In genomic region chr17:51059781-51060180, GRCh38 we compare ENCODE assay signal across 20 cellular contexts.
A peak's percentile ranks its signal among the peaks of the same experiment; 100 is the strongest.
DNase-seq lines count a peak whose midpoint lies in the region; ATAC-seq, FAIRE-seq and TF ChIP-seq lines count a peak whose summit lies in the region.
"Had no signal": no experiment of that assay in that cellular context is flagged by ENCODE, and none has a peak within 500 bp of the region (broad histone marks: within the 10 kb centered on the region; RNA-seq: fewer than 3 reads in every experiment).

No MANE protein-coding gene starts in this region.

- no peak for FAIRE-seq in HepG2 (lab: Jason Lieb, UNC)
- FAIRE-seq in urothelium cell line (lab: Jason Lieb, UNC), result no peak
- FAIRE-seq: A204.1 had no signal

- peaks cover 22% of the 10 kb centered on the region for H3K4me1 ChIP-seq in HepG2 (ENCODE audit: insufficient read depth, low read length)
- H3K4me1 ChIP-seq in right lobe of liver, result peaks cover 0 to 23% (median 10%) of the 10 kb centered on the region in 4 donors

- H3K9me3 ChIP-seq in HepG2 (ENCODE audit: low read length), result no peaks in the 10 kb centered on the region
- no peaks in the 10 kb centered on the region for H3K9me3 ChIP-seq in right lobe of liver
- H3K9me3 ChIP-seq: lower lobe of right lung, spleen had no signal

- BruUV-seq in HepG2 (replicated peaks; lab: Mats Ljungman, UMichigan), result no TSS peak

- H3K79me2 ChIP-seq in HepG2 (ENCODE audit: insufficient read depth, low read length), result peaks cover 38% of the 10 kb centered on the region

- CTCF ChIA-PET in HepG2 (lab: Yijun Ruan, JAX; ENCODE audit: low intra/inter-chr PET ratio, low total read pairs), result no interaction called here

- WGBS in HepG2 (ENCODE audit: low lambda C conversion rate), result 81% methylated on average over 2 of the region's 2 CpGs
- 93% methylated on average over 2 of the region's 2 CpGs for WGBS in right lobe of liver (ENCODE audit: insufficient coverage, low coverage, low lambda C conversion rate, missing lambda C conversion rate)
- 68 to 73% methylated on average over 2 of the region's 2 CpGs for WGBS in lower leg skin, 2 donors

- H4K20me1 ChIP-seq in HepG2 (ENCODE audit: insufficient read depth, low read length), result peaks cover 5% of the 10 kb centered on the region; the same call in 1 of the 2 replicates

- TF ChIP-seq POLR2A in HepG2 (IDR thresholded peaks at IDR 0.05; ENCODE audit: insufficient read depth in 1 of 2, low read depth in 2 of 2, low read length in 2 of 2) (no peak), right lobe of liver (IDR thresholded peaks at IDR 0.05) (no peak), lower leg skin (IDR thresholded peaks at IDR 0.05) (no peak)

- intact Hi-C loops in HepG2 (cut with micrococcal nuclease; ENCODE audit: unreplicated experiment), result loop anchor here (5.0 kb wide), 1 partner anchor 197 kb away; no protein-coding TSS in a partner anchor
- intact Hi-C loops in right lobe of liver (cut with DNase I), result loop anchor here in 1 of 2 donors (10.0 kb wide), 1 partner anchor 55 kb away; no protein-coding TSS in a partner anchor
- intact Hi-C loops in cardiac septum (cut with DNase I), result no loop called here
- intact Hi-C loops in lower leg skin (cut with DNase I; ENCODE audit: low total_unique reads), result no loop called here

- in situ Hi-C loops in HepG2 (cut with HindIII; ENCODE audit: extremely low pct_ligation_motif_present, low pct_unique_long_range_greater_than_20kb), result loop anchor here (10.0 kb wide), 1 partner anchor 55 kb away; no protein-coding TSS in a partner anchor

- H3K27ac ChIP-seq in HepG2 (ENCODE audit: extremely low read length, insufficient read depth, low read length) (no peak overlapping the region), right lobe of liver (no peak overlapping the region)
- H3K27ac ChIP-seq: lower lobe of right lung, spleen, WERI-Rb-1 had no signal

- ATAC-seq in HepG2 (no peak), right lobe of liver (no peak), GM21737 (IDR thresholded peaks at IDR 0.05; ENCODE audit: unreplicated experiment) (no peak)
- ATAC-seq: GM23338, lower lobe of right lung had no signal

- TF ChIP-seq CTCF in HepG2 (CRISPR knock-in tag; IDR thresholded peaks at IDR 0.05) (no peak), right lobe of liver (IDR thresholded peaks at IDR 0.05) (no peak), lower leg skin (IDR thresholded peaks at IDR 0.05) (no peak)

- no peaks in the 10 kb centered on the region for H3K27me3 ChIP-seq in HepG2 (ENCODE audit: control insufficient read depth in 1 of 2, insufficient read depth in 2 of 2, low read length in 2 of 2)
- no peaks in the 10 kb centered on the region for H3K27me3 ChIP-seq in right lobe of liver
- H3K27me3 ChIP-seq: spleen had no signal

- DNase-seq in HepG2 (ENCODE audit: low spot score) (peak; percentile 12), right lobe of liver (no peak), amniotic epithelial cell (ENCODE audit: low read depth) (peak; percentile 41), iris pigment epithelial cell (ENCODE audit: low read depth) (peak; percentile 67), urothelium cell line (ENCODE audit: low spot score) (peak; percentile 18), cardiac septum (ENCODE audit: low spot score) (no peak), lower leg skin (ENCODE audit: low spot score in 2 of 2) (no peak)
- DNase-seq: activated CD4-positive, alpha-beta T cell treated with anti-CD3 and anti-CD28 coated beads, Interleukin-2, amount 50 U/mL, for 4 hours; activated naive CD4-positive, alpha-beta T cell treated with anti-CD3 and anti-CD28 coated beads, Interleukin-2, amount 50 U/mL, for 16 hours; CD4-positive, alpha-beta T cell; lower lobe of right lung; MV-4-11; naive B cell; posterior cingulate gyrus; spleen; stimulated activated CD8-positive, alpha-beta memory T cell treated with anti-CD3 and anti-CD28 coated beads, Interleukin-4, amount 100 ng/mL, for 48 hours; WERI-Rb-1 had no signal

- no peak for TF ChIP-seq RAD21 in HepG2 (CRISPR knock-in tag; IDR thresholded peaks at IDR 0.05)

- H2AFZ ChIP-seq in HepG2 (ENCODE audit: low read length), result no peak overlapping the region
- H2AFZ ChIP-seq: GM23338 had no signal

- no peak overlapping the region for H3K4me3 ChIP-seq in HepG2 (replicated peaks in 1 of 3; ENCODE audit: insufficient read depth in 1 of 3, low read depth in 2 of 3, low read length in 3 of 3)
- no peak overlapping the region for H3K4me3 ChIP-seq in right lobe of liver
- H3K4me3 ChIP-seq in lower leg skin (ENCODE audit: low read depth, poor library complexity, severe bottlenecking), result no peak overlapping the region
- H3K4me3 ChIP-seq: GM23338, lower lobe of right lung, spleen had no signal

- TF ChIP-seq EP300 in HepG2 (IDR thresholded peaks at IDR 0.05; ENCODE audit: low read depth in 2 of 2, low read length in 2 of 2) (no peak), HepG2 (CRISPR knock-in tag; IDR thresholded peaks at IDR 0.05; ENCODE audit: borderline replicate concordance) (no peak)

- no peak overlapping the region for H3K4me2 ChIP-seq in HepG2 (ENCODE audit: low read depth, low read length)
- H3K4me2 ChIP-seq: GM23338 had no signal

- H3K36me3 ChIP-seq in HepG2 (replicated peaks in 1 of 2; ENCODE audit: control insufficient read depth in 1 of 2, insufficient read depth in 2 of 2, low read length in 2 of 2) (peaks cover 2 to 7% of the 10 kb centered on the region in 2 experiments; a peak in 1 of 5 replicates), right lobe of liver (no peaks in the 10 kb centered on the region)
- H3K36me3 ChIP-seq: lower lobe of right lung, WERI-Rb-1 had no signal

- H3K9ac ChIP-seq in HepG2 (ENCODE audit: insufficient read depth, low read depth, low read length), result no peak overlapping the region

- POLR2A ChIA-PET in HepG2 (lab: Yijun Ruan, JAX), result no interaction called here

TF ChIP-seq in HepG2, 621 proteins besides CTCF, POLR2A, EP300 and RAD21:
- TF ChIP-seq REL (CRISPR knock-in tag; conservative IDR thresholded peaks at IDR 0.05), result no peak
TF ChIP-seq in HepG2: peak in this region for 0.

Comparison
In these comparisons a context has a peak if more than half of its experiments do, and no peak if none do; other contexts are left out.
1. DNase-seq: peak in HepG2 (single experiment), amniotic epithelial cell (single experiment), iris pigment epithelial cell (single experiment) and urothelium cell line (single experiment); none in right lobe of liver (0 of 3), cardiac septum (single experiment) and lower leg skin (0 of 2).